In the genomic region with DNA sequence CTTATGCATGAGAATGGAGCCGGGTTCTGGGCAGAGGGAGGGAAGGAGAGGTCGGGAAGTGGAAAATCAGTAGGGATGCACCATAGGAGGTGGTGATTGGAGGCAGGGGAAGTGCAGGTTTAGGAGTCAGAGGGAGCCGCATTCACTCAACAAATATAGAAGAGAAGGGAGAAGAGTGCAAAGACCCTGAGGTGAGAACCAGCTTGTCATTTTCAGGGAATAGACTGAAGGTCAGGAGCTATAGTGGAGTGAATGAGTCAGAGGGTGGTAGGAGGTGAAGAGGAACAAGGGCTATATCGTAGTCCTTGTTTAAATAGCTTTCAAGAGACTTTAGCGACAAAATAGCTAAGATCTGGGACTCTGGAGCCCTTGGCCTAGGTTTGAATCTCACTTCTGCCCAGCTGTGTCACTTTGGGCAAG, we compare ENCODE assay signal across 7 cellular contexts. TPM values are rescaled to one million over a fixed set of nuclear protein-coding genes. Genes with fewer than 3 reads are reported as not detected.
DNase-seq lines count a peak whose midpoint lies in the region; ATAC-seq and TF ChIP-seq lines count a peak whose summit lies in the region.

No MANE protein-coding gene starts in this region.

- peak overlapping the region; percentile 77 for H3K4me3 ChIP-seq in iPS-11a (ENCODE audit: low read depth, low read length)

- ATAC-seq in WTC11 (no peak), HG03354 (IDR thresholded peaks at IDR 0.05; ENCODE audit: poor library complexity, severe bottlenecking, unreplicated experiment) (no peak)
- ATAC-seq in stimulated activated naive CD8-positive, alpha-beta T cell treated with anti-CD3 and anti-CD28 coated beads, Interleukin-15, Interleukin-2, amounts not matched to agents 100 U/mL and 50 U/mL, for 24 hours = peak; percentile 20

- peak; percentile 38 for DNase-seq in HS-27A (ENCODE audit: low read depth)
- no peak for DNase-seq in WTC11 (ENCODE audit: low spot score)
- no peak for DNase-seq in stimulated activated naive CD8-positive, alpha-beta T cell treated with anti-CD3 and anti-CD28 coated beads, Interleukin-15, Interleukin-2, amounts not matched to agents 100 U/mL and 50 U/mL, for 24 hours
- no peak for DNase-seq in head of caudate nucleus
- DNase-seq in effector CD8-positive, alpha-beta T cell (lab: John Stamatoyannopoulos, UW) = no peak

- H3K27me3 Mint-ChIP-seq in WTC11 (ENCODE audit: low read depth) = no peaks in the 10 kb centered on the region

- H3K9me3 Mint-ChIP-seq in WTC11 = no peaks in the 10 kb centered on the region

- H3K4me3 Mint-ChIP-seq in WTC11 = peak overlapping the region; percentile 76

- 0 out of 2 replicates have a peak, but pooled peaks cover 3% of the 10 kb centered on the region for H3K36me3 Mint-ChIP-seq in WTC11

- POLR2A ChIA-PET in WTC11 (lab: Charles Lee) = interaction anchor here (0.6 to 3.2 kb wide), 13 partner anchors 9 to 88 kb away, joined by 3 to 48 read pairs (median 6); a partner anchor contains a TSS

- no peak for TF ChIP-seq CTCF in WTC11 (IDR thresholded peaks at IDR 0.05)

- H3K27ac Mint-ChIP-seq in WTC11 = peak overlapping the region; percentile 97

- CTCF ChIA-PET in WTC11 (lab: Charles Lee) = interaction anchor here (0.5 to 4.7 kb wide), 23 partner anchors 15 to 695 kb away, joined by 3 to 76 read pairs (median 5); a partner anchor contains a TSS

- peaks cover 27% of the 10 kb centered on the region for H3K4me1 Mint-ChIP-seq in WTC11

- intact Hi-C loops in head of caudate nucleus (cut with DNase I) = loop anchor here (1.0 kb wide), 1 partner anchor 19 kb away; no protein-coding TSS in a partner anchor

TF ChIP-seq in WTC11, 78 proteins besides CTCF, POLR2A, EP300 and RAD21:
- TF ChIP-seq FOXJ3 (CRISPR knock-in tag; IDR thresholded peaks at IDR 0.05; ENCODE audit: borderline replicate concordance) (no peak), ZNF219 (CRISPR knock-in tag; IDR thresholded peaks at IDR 0.05; ENCODE audit: borderline replicate concordance) (no peak), NR2C2 (CRISPR knock-in tag; IDR thresholded peaks at IDR 0.05) (no peak), NFE2L1 (CRISPR knock-in tag; IDR thresholded peaks at IDR 0.05) (no peak), ETV6 (CRISPR knock-in tag; IDR thresholded peaks at IDR 0.05) (no peak), ZNF317 (CRISPR knock-in tag; IDR thresholded peaks at IDR 0.05; ENCODE audit: borderline replicate concordance, low read depth) (no peak), GRHL2 (CRISPR knock-in tag; IDR thresholded peaks at IDR 0.05; ENCODE audit: insufficient replicate concordance, severe bottlenecking) (no peak), ZNF121 (CRISPR knock-in tag; IDR thresholded peaks at IDR 0.05) (no peak), ATF1 (CRISPR knock-in tag; IDR thresholded peaks at IDR 0.05) (no peak), SP1 (CRISPR knock-in tag; conservative IDR thresholded peaks at IDR 0.05) (no peak), ZNF671 (CRISPR knock-in tag; IDR thresholded peaks at IDR 0.05) (no peak), CREB1 (CRISPR knock-in tag; IDR thresholded peaks at IDR 0.05) (no peak), SMAD4 (CRISPR knock-in tag; IDR thresholded peaks at IDR 0.05) (no peak)
- TF ChIP-seq, protein P1, sequence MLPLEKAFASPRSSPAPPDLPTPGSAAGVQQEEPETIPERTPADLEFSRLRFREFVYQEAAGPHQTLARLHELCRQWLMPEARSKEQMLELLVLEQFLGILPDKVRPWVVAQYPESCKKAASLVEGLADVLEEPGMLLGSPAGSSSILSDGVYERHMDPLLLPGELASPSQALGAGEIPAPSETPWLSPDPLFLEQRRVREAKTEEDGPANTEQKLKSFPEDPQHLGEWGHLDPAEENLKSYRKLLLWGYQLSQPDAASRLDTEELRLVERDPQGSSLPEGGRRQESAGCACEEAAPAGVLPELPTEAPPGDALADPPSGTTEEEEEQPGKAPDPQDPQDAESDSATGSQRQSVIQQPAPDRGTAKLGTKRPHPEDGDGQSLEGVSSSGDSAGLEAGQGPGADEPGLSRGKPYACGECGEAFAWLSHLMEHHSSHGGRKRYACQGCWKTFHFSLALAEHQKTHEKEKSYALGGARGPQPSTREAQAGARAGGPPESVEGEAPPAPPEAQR (CRISPR knock-in tag; IDR thresholded peaks at IDR 0.05) = no peak
- TF ChIP-seq, protein P2, sequence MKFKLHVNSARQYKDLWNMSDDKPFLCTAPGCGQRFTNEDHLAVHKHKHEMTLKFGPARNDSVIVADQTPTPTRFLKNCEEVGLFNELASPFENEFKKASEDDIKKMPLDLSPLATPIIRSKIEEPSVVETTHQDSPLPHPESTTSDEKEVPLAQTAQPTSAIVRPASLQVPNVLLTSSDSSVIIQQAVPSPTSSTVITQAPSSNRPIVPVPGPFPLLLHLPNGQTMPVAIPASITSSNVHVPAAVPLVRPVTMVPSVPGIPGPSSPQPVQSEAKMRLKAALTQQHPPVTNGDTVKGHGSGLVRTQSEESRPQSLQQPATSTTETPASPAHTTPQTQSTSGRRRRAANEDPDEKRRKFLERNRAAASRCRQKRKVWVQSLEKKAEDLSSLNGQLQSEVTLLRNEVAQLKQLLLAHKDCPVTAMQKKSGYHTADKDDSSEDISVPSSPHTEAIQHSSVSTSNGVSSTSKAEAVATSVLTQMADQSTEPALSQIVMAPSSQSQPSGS (CRISPR knock-in tag; IDR thresholded peaks at IDR 0.05; ENCODE audit: borderline replicate concordance, low read depth) = no peak
- TF ChIP-seq, protein P3, sequence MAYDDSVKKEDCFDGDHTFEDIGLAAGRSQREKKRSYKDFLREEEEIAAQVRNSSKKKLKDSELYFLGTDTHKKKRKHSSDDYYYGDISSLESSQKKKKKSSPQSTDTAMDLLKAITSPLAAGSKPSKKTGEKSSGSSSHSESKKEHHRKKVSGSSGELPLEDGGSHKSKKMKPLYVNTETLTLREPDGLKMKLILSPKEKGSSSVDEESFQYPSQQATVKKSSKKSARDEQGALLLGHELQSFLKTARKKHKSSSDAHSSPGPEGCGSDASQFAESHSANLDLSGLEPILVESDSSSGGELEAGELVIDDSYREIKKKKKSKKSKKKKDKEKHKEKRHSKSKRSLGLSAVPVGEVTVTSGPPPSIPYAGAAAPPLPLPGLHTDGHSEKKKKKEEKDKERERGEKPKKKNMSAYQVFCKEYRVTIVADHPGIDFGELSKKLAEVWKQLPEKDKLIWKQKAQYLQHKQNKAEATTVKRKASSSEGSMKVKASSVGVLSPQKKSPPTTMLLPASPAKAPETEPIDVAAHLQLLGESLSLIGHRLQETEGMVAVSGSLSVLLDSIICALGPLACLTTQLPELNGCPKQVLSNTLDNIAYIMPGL (CRISPR knock-in tag; IDR thresholded peaks at IDR 0.05) = no peak
- TF ChIP-seq, protein P4, sequence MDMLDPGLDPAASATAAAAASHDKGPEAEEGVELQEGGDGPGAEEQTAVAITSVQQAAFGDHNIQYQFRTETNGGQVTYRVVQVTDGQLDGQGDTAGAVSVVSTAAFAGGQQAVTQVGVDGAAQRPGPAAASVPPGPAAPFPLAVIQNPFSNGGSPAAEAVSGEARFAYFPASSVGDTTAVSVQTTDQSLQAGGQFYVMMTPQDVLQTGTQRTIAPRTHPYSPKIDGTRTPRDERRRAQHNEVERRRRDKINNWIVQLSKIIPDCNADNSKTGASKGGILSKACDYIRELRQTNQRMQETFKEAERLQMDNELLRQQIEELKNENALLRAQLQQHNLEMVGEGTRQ (CRISPR knock-in tag; IDR thresholded peaks at IDR 0.05) = no peak
- TF ChIP-seq, protein P5, sequence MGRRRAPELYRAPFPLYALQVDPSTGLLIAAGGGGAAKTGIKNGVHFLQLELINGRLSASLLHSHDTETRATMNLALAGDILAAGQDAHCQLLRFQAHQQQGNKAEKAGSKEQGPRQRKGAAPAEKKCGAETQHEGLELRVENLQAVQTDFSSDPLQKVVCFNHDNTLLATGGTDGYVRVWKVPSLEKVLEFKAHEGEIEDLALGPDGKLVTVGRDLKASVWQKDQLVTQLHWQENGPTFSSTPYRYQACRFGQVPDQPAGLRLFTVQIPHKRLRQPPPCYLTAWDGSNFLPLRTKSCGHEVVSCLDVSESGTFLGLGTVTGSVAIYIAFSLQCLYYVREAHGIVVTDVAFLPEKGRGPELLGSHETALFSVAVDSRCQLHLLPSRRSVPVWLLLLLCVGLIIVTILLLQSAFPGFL (CRISPR knock-in tag; IDR thresholded peaks at IDR 0.05; ENCODE audit: borderline replicate concordance) = no peak
- TF ChIP-seq, protein P6, sequence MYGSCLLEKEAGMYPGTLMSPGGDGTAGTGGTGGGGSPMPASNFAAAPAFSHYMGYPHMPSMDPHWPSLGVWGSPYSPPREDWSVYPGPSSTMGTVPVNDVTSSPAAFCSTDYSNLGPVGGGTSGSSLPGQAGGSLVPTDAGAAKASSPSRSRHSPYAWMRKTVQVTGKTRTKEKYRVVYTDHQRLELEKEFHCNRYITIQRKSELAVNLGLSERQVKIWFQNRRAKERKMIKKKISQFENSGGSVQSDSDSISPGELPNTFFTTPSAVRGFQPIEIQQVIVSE (CRISPR knock-in tag; IDR thresholded peaks at IDR 0.05; ENCODE audit: borderline replicate concordance) = no peak
TF ChIP-seq in WTC11: peak in this region for 0.

RNA-seq across cellular contexts. Expression of a gene that starts 0.8 kb away (rescaled TPM):
- total RNA-seq in WTC11 (2021) = 29.7 to 34.1 TPM (median 30.5 TPM) in 3 replicates

RNA-seq across cellular contexts. Expression of a gene that starts 3.6 kb away (rescaled TPM):
- total RNA-seq in WTC11 (2021) = not detected in 3 replicates

RNA-seq across cellular contexts. Expression of a gene that starts 20.1 kb away (rescaled TPM):
- total RNA-seq in WTC11 (2021) = 97.7 to 106 TPM (median 102 TPM) in 3 replicates

RNA-seq across cellular contexts. Expression of a gene that starts 27.9 kb away (rescaled TPM):
- 215 to 227 TPM (median 218 TPM) in 3 replicates for total RNA-seq in WTC11 (2021)

RNA-seq across cellular contexts. Expression of a gene that starts 28.6 kb away (rescaled TPM):
- 29.6 to 42.4 TPM (median 40.2 TPM) in 3 replicates for total RNA-seq in WTC11 (2021)
